In genomic region chr10:5589963-5590511, GRCh38 we compare ENCODE assay signal across 10 cellular contexts.
DNase-seq lines count a peak whose midpoint lies in the region; TF ChIP-seq lines count a peak whose summit lies in the region.
"Had no signal": no experiment of that assay in that cellular context is flagged by ENCODE, and none has a peak within 500 bp of the region (broad histone marks: within the 10 kb centered on the region; RNA-seq: fewer than 3 reads in every experiment).

No MANE protein-coding gene starts in this region.

- no peak overlapping the region for H3K27ac ChIP-seq in CD8-positive, alpha-beta memory T cell (ENCODE audit: low read depth, low read length)
- H3K27ac ChIP-seq: upper lobe of left lung had no signal

- no peaks in the 10 kb centered on the region for H3K36me3 ChIP-seq in adipocyte (ENCODE audit: control insufficient read depth, insufficient read depth, low read length, severe bottlenecking)
- no peaks in the 10 kb centered on the region for H3K36me3 ChIP-seq in CD8-positive, alpha-beta memory T cell (ENCODE audit: insufficient read depth, low read length)
- H3K36me3 ChIP-seq: upper lobe of left lung had no signal

- CTCF ChIA-PET in CD8-positive, alpha-beta memory T cell (lab: Charles Lee) = no interaction called here

- POLR2A ChIA-PET in CD8-positive, alpha-beta memory T cell (lab: Charles Lee) = no interaction called here

- H3K27me3 Mint-ChIP-seq in CD8-positive, alpha-beta memory T cell = peaks cover 17 to 66% of the 10 kb centered on the region in 2 donors

- H3K4me3 ChIP-seq in AG09309 (ENCODE audit: control insufficient read depth, low read depth, low read length) (no peak overlapping the region), adipocyte (ENCODE audit: low read length) (no peak overlapping the region)
- no peak overlapping the region for H3K4me3 ChIP-seq in CD8-positive, alpha-beta memory T cell (ENCODE audit: low read length)
- H3K4me3 ChIP-seq: upper lobe of left lung had no signal

- H3K9me3 Mint-ChIP-seq in CD8-positive, alpha-beta memory T cell = no peaks in the 10 kb centered on the region

- no peaks in the 10 kb centered on the region for H3K4me1 Mint-ChIP-seq in CD8-positive, alpha-beta memory T cell

- DNase-seq in AG09309 (ENCODE audit: low read depth) = no peak
- DNase-seq in HuH-7 (ENCODE audit: low spot score) = peak; percentile 66
- DNase-seq in adipocyte (ENCODE audit: low read depth) = peak; percentile 75
- DNase-seq in kidney tubule cell (ENCODE audit: low spot score) = peak; percentile 76
- no peak for DNase-seq in cerebellar cortex (ENCODE audit: low spot score)
- no peak for DNase-seq in activated CD8-positive, alpha-beta memory T cell treated with anti-CD3 and anti-CD28 coated beads, Interleukin-2, amount 50 U/mL, for 48 hours
- DNase-seq in Kasumi-1 (lab: John Stamatoyannopoulos, UW) = no peak
- DNase-seq in CD8-positive, alpha-beta memory T cell = no peak

- peaks cover 18% of the 10 kb centered on the region for H3K4me1 ChIP-seq in adipocyte (ENCODE audit: control insufficient read depth, insufficient read depth, low read length)
- peaks cover 5% of the 10 kb centered on the region for H3K4me1 ChIP-seq in CD8-positive, alpha-beta memory T cell (ENCODE audit: insufficient read depth, low read length)

- no peak overlapping the region for H3K4me3 Mint-ChIP-seq in CD8-positive, alpha-beta memory T cell
- H3K4me3 Mint-ChIP-seq: activated naive CD8-positive, alpha-beta T cell had no signal

- no peaks in the 10 kb centered on the region for H3K27me3 ChIP-seq in adipocyte (replicated peaks; ENCODE audit: control insufficient read depth, insufficient read depth, low read length)
- H3K27me3 ChIP-seq in CD8-positive, alpha-beta memory T cell (ENCODE audit: insufficient read depth, low read length, poor library complexity, severe bottlenecking) = no peaks in the 10 kb centered on the region
- H3K27me3 ChIP-seq: upper lobe of left lung had no signal

- H3K9me3 ChIP-seq in adipocyte (ENCODE audit: control insufficient read depth, low read length) = peaks cover 7% of the 10 kb centered on the region
- H3K9me3 ChIP-seq in CD8-positive, alpha-beta memory T cell (ENCODE audit: low read length) = no peaks in the 10 kb centered on the region
- H3K9me3 ChIP-seq: upper lobe of left lung had no signal

- H3K9ac ChIP-seq in adipocyte (ENCODE audit: low read length) = peak overlapping the region; percentile 59

- no peak overlapping the region for H3K27ac Mint-ChIP-seq in CD8-positive, alpha-beta memory T cell
- H3K27ac Mint-ChIP-seq: activated naive CD8-positive, alpha-beta T cell had no signal

- TF ChIP-seq CTCF in AG09309 (IDR thresholded peaks at IDR 0.05; ENCODE audit: control insufficient read depth, insufficient read depth, low read depth, low read length, missing control alignments) = peak; percentile 58

- no peaks in the 10 kb centered on the region for H3K36me3 Mint-ChIP-seq in CD8-positive, alpha-beta memory T cell
- H3K36me3 Mint-ChIP-seq: activated naive CD8-positive, alpha-beta T cell had no signal

Comparison
In these comparisons a context has a peak if more than half of its experiments do, and no peak if none do; other contexts are left out.
1. DNase-seq: peak in HuH-7 (single experiment), adipocyte (single experiment) and kidney tubule cell (single experiment); none in AG09309 (single experiment), cerebellar cortex (single experiment), activated CD8-positive, alpha-beta memory T cell treated with anti-CD3 and anti-CD28 coated beads, Interleukin-2, amount 50 U/mL, for 48 hours (single experiment), Kasumi-1 (0 of 2) and CD8-positive, alpha-beta memory T cell (0 of 5).